In the genomic region with DNA sequence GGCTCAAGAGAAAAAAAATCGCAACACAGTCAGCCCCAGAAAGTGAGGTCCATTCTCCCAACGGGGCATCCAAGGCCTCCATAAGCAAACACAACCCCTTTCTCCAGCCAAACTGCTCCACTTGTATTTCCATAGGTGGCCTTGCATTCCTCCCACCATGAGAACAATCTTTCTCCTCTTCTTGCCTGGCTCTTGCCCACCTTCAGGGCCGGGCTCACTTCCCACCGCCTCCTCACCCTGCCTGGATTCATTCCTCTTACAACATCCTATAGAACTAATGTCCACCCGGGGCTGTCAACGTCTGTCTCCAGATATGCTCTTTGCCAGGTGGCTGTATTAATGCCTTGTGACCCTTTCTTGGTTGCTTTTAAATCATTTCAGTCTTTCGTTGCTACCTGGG, we compare ENCODE assay signal across 13 cellular contexts.
DNase-seq lines count a peak whose midpoint lies in the region; ATAC-seq and TF ChIP-seq lines count a peak whose summit lies in the region.
"Had no signal": no experiment of that assay in that cellular context is flagged by ENCODE, and none has a peak within 500 bp of the region (broad histone marks: within the 10 kb centered on the region; RNA-seq: fewer than 3 reads in every experiment).

No MANE protein-coding gene starts in this region.

- no peak overlapping the region for H2AFZ ChIP-seq in parathyroid adenoma

- 86 to 87% methylated on average over 7 of the region's 7 CpGs for WGBS in heart right ventricle, 2 donors

- H4K20me1 ChIP-seq in BLaER1 treated with 17β-estradiol and CSF1 and Interleukin-3, amounts not matched to agents 10 nM and 100 nM = peaks cover 0 to 6% (median 0%) of the 10 kb centered on the region in 11 experiments; a peak in 2 of 22 replicates

- no peaks in the 10 kb centered on the region for H3K79me2 ChIP-seq in parathyroid adenoma

- DNase-seq in WTC11 (ENCODE audit: low spot score) (no peak), heart right ventricle (no peak), amygdala (lab: John Stamatoyannopoulos, UW) (no peak), A673 (ENCODE audit: low spot score) (no peak)
- DNase-seq: AML-193, DMS79, NCI-H2081 treated with DMSO at 0.1 percent for 48 hours, SJCRH30 had no signal

- peaks cover 4% of the 10 kb centered on the region; the same call in 1 of the 2 replicates for H3K27me3 Mint-ChIP-seq in WTC11 (ENCODE audit: low read depth)

- intact Hi-C loops in heart right ventricle (cut with DNase I) (loop anchor here in 1 of 10 donors (10.0 kb wide), 1 partner anchor 119 kb away; no protein-coding TSS in a partner anchor), A673 (cut with micrococcal nuclease; ENCODE audit: unreplicated experiment) (no loop called here)

- no peak overlapping the region for H3K4me3 Mint-ChIP-seq in WTC11

- peaks cover 10% of the 10 kb centered on the region for H3K9me3 Mint-ChIP-seq in WTC11

- no peak overlapping the region for H3K4me3 ChIP-seq in BLaER1 treated with 17β-estradiol and CSF1 and Interleukin-3, amounts not matched to agents 10 nM and 100 nM
- H3K4me3 ChIP-seq in heart right ventricle (no peak overlapping the region), parathyroid adenoma (ENCODE audit: low read depth, low read length) (no peak overlapping the region), A673 (ENCODE audit: low read depth, low read length, poor library complexity, severe bottlenecking) (no peak overlapping the region)
- H3K4me3 ChIP-seq: SJCRH30 had no signal

- H3K27ac Mint-ChIP-seq in WTC11 = peak overlapping the region; percentile 66

- BruUV-seq in A673 (replicated peaks; lab: Mats Ljungman, UMichigan) = no TSS peak

- POLR2A ChIA-PET in WTC11 (lab: Charles Lee) = no interaction called here
- POLR2A ChIA-PET in A673 (lab: Charles Lee; ENCODE audit: low non-redundant PET) = no interaction called here

- H3K4me1 ChIP-seq in BLaER1 treated with 17β-estradiol and CSF1 and Interleukin-3, amounts not matched to agents 10 nM and 100 nM = peaks cover 67 to 77% (median 73%) of the 10 kb centered on the region in 10 experiments
- H3K4me1 ChIP-seq in heart right ventricle = peaks cover 18 to 70% (median 49%) of the 10 kb centered on the region in 9 donors
- H3K4me1 ChIP-seq in parathyroid adenoma = peaks cover 49% of the 10 kb centered on the region
- H3K4me1 ChIP-seq in A673 (ENCODE audit: insufficient read depth, low read length, poor library complexity, severe bottlenecking) = peaks cover 46% of the 10 kb centered on the region

- H3K36me3 ChIP-seq in BLaER1 treated with 17β-estradiol and CSF1 and Interleukin-3, amounts not matched to agents 10 nM and 100 nM = peaks cover 0 to 16% (median 0%) of the 10 kb centered on the region in 11 experiments; a peak in 8 of 22 replicates
- peaks cover 0 to 7% (median 0%) of the 10 kb centered on the region in 9 donors for H3K36me3 ChIP-seq in heart right ventricle
- H3K36me3 ChIP-seq in parathyroid adenoma (ENCODE audit: control insufficient read depth, insufficient read depth, low read length) = no peaks in the 10 kb centered on the region
- no peaks in the 10 kb centered on the region for H3K36me3 ChIP-seq in A673 (ENCODE audit: insufficient read depth, low read length, poor library complexity, severe bottlenecking)
- H3K36me3 ChIP-seq: SJCRH30 had no signal

- no peaks in the 10 kb centered on the region for H3K27me3 ChIP-seq in BLaER1 treated with 17β-estradiol and CSF1 and Interleukin-3, amounts not matched to agents 10 nM and 100 nM
- H3K27me3 ChIP-seq in heart right ventricle = no peaks in the 10 kb centered on the region
- H3K27me3 ChIP-seq in parathyroid adenoma (ENCODE audit: control insufficient read depth, insufficient read depth, low read length) = no peaks in the 10 kb centered on the region
- H3K27me3 ChIP-seq in A673 (replicated peaks; ENCODE audit: insufficient read depth, low read depth, low read length, poor library complexity) = no peaks in the 10 kb centered on the region
- H3K27me3 ChIP-seq: SJCRH30 had no signal

- CTCF ChIA-PET in WTC11 (lab: Charles Lee) (no interaction called here), A673 (lab: Charles Lee) (no interaction called here)

- peaks cover 9 to 24% (median 12%) of the 10 kb centered on the region in 11 experiments for H3K9me3 ChIP-seq in BLaER1 treated with 17β-estradiol and CSF1 and Interleukin-3, amounts not matched to agents 10 nM and 100 nM (replicated peaks in 1 of 11)
- H3K9me3 ChIP-seq in heart right ventricle = peaks cover 0 to 7% (median 0%) of the 10 kb centered on the region in 11 donors
- no peaks in the 10 kb centered on the region for H3K9me3 ChIP-seq in parathyroid adenoma (ENCODE audit: control insufficient read depth, low read length)
- peaks cover 8% of the 10 kb centered on the region for H3K9me3 ChIP-seq in A673 (ENCODE audit: low read depth, low read length, poor library complexity, severe bottlenecking)
- H3K9me3 ChIP-seq: SJCRH30 had no signal

- no peak overlapping the region for H3K27ac ChIP-seq in BLaER1 treated with 17β-estradiol and CSF1 and Interleukin-3, amounts not matched to agents 10 nM and 100 nM
- H3K27ac ChIP-seq in heart right ventricle (peak overlapping the region in 8 of 10 donors; percentile 5 to 76 (median 58)), parathyroid adenoma (peak overlapping the region; percentile 50), A673 (ENCODE audit: low read depth, low read length, poor library complexity, severe bottlenecking) (no peak overlapping the region)
- H3K27ac ChIP-seq: HL-60, SJCRH30 had no signal

- TF ChIP-seq CTCF in WTC11 (IDR thresholded peaks at IDR 0.05) (no peak), heart right ventricle (IDR thresholded peaks at IDR 0.05) (no peak), parathyroid adenoma (IDR thresholded peaks at IDR 0.05) (no peak), A673 (conservative IDR thresholded peaks at IDR 0.05; ENCODE audit: low read depth, low read length) (no peak)

- H3K4me2 ChIP-seq in BLaER1 treated with 17β-estradiol and CSF1 and Interleukin-3, amounts not matched to agents 10 nM and 100 nM = peak overlapping the region; percentile 91 to 100 (median 96); a peak in 20 of 22 replicates
- H3K4me2 ChIP-seq in parathyroid adenoma (ENCODE audit: low read length) = no peak overlapping the region

- H3K4me1 Mint-ChIP-seq in WTC11 = peaks cover 53% of the 10 kb centered on the region

- ATAC-seq in WTC11 (no peak), heart right ventricle (no peak), GM19467 (IDR thresholded peaks at IDR 0.05; ENCODE audit: unreplicated experiment) (no peak), HG03378 (IDR thresholded peaks at IDR 0.05; ENCODE audit: unreplicated experiment) (no peak)

- H3K36me3 Mint-ChIP-seq in WTC11 = 0 out of 2 replicates have a peak, but pooled peaks cover 8% of the 10 kb centered on the region

- no peak overlapping the region for H3K9ac ChIP-seq in BLaER1 treated with 17β-estradiol and CSF1 and Interleukin-3, amounts not matched to agents 10 nM and 100 nM
- H3K9ac ChIP-seq in parathyroid adenoma = no peak overlapping the region

TF ChIP-seq in WTC11, 78 proteins besides CTCF, POLR2A, EP300 and RAD21 (continues in another document):
- TF ChIP-seq, protein P1, sequence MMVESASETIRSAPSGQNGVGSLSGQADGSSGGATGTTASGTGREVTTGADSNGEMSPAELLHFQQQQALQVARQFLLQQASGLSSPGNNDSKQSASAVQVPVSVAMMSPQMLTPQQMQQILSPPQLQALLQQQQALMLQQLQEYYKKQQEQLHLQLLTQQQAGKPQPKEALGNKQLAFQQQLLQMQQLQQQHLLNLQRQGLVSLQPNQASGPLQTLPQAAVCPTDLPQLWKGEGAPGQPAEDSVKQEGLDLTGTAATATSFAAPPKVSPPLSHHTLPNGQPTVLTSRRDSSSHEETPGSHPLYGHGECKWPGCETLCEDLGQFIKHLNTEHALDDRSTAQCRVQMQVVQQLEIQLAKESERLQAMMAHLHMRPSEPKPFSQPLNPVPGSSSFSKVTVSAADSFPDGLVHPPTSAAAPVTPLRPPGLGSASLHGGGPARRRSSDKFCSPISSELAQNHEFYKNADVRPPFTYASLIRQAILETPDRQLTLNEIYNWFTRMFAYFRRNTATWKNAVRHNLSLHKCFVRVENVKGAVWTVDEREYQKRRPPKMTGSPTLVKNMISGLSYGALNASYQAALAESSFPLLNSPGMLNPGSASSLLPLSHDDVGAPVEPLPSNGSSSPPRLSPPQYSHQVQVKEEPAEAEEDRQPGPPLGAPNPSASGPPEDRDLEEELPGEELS (CRISPR knock-in tag; IDR thresholded peaks at IDR 0.05) = no peak
- TF ChIP-seq, protein P2, sequence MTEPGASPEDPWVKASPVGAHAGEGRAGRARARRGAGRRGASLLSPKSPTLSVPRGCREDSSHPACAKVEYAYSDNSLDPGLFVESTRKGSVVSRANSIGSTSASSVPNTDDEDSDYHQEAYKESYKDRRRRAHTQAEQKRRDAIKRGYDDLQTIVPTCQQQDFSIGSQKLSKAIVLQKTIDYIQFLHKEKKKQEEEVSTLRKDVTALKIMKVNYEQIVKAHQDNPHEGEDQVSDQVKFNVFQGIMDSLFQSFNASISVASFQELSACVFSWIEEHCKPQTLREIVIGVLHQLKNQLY (CRISPR knock-in tag; IDR thresholded peaks at IDR 0.05) = no peak
- no peak for TF ChIP-seq RELA (CRISPR knock-in tag; IDR thresholded peaks at IDR 0.05; ENCODE audit: borderline replicate concordance)
- TF ChIP-seq, protein P3, sequence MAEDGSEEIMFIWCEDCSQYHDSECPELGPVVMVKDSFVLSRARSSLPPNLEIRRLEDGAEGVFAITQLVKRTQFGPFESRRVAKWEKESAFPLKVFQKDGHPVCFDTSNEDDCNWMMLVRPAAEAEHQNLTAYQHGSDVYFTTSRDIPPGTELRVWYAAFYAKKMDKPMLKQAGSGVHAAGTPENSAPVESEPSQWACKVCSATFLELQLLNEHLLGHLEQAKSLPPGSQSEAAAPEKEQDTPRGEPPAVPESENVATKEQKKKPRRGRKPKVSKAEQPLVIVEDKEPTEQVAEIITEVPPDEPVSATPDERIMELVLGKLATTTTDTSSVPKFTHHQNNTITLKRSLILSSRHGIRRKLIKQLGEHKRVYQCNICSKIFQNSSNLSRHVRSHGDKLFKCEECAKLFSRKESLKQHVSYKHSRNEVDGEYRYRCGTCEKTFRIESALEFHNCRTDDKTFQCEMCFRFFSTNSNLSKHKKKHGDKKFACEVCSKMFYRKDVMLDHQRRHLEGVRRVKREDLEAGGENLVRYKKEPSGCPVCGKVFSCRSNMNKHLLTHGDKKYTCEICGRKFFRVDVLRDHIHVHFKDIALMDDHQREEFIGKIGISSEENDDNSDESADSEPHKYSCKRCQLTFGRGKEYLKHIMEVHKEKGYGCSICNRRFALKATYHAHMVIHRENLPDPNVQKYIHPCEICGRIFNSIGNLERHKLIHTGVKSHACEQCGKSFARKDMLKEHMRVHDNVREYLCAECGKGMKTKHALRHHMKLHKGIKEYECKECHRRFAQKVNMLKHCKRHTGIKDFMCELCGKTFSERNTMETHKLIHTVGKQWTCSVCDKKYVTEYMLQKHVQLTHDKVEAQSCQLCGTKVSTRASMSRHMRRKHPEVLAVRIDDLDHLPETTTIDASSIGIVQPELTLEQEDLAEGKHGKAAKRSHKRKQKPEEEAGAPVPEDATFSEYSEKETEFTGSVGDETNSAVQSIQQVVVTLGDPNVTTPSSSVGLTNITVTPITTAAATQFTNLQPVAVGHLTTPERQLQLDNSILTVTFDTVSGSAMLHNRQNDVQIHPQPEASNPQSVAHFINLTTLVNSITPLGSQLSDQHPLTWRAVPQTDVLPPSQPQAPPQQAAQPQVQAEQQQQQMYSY (CRISPR knock-in tag; IDR thresholded peaks at IDR 0.05) = no peak

Comparison
In these comparisons a context has a peak if more than half of its experiments do, and no peak if none do; other contexts are left out.
1. H3K27ac ChIP-seq: peak in heart right ventricle (8 of 10) and parathyroid adenoma (single experiment); none in BLaER1 treated with 17β-estradiol and CSF1 and Interleukin-3, amounts not matched to agents 10 nM and 100 nM (0 of 11) and A673 (single experiment).